8 cellular contexts compared by ENCODE assay signal in the genomic region with DNA sequence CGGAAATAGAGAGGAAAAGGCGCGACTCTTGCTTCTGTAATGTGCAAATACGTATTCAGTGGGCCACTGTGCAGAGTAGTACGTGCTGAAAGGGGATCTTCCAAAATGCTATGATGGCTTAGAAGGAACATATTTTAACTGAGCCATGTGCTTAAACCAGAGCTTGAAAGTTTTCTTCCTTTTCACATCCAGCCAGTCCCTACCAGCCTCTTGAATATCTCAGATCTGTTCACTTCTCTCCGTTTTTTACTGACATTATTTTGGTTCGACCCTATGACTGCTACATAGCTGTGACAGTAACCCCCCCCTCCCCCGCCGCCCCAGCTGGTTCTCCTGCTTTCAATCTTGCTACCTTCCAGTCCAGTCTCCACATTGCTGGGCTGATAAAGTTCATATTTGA. TPM values are rescaled to one million over a fixed set of nuclear protein-coding genes. Genes with fewer than 3 reads are reported as not detected.
DNase-seq lines count a peak whose midpoint lies in the region; ATAC-seq and TF ChIP-seq lines count a peak whose summit lies in the region.

No MANE protein-coding gene starts in this region.

- no peak for ATAC-seq in activated CD8-positive, alpha-beta memory T cell treated with anti-CD3 and anti-CD28 coated beads, Interleukin-2, amount 10 ng/mL, durations not matched to agents 7 days and 5 days
- ATAC-seq in WTC11 (no peak), sciatic nerve (no peak)
- no peak for ATAC-seq in stimulated activated naive CD8-positive, alpha-beta T cell treated with anti-CD3 and anti-CD28 coated beads, Interleukin-15, amount 100 ng/mL, for 72 hours

- H3K27me3 Mint-ChIP-seq in activated CD8-positive, alpha-beta memory T cell treated with anti-CD3 and anti-CD28 coated beads, Interleukin-2, amount 10 ng/mL, durations not matched to agents 7 days and 5 days, result no peaks in the 10 kb centered on the region
- H3K27me3 Mint-ChIP-seq in WTC11 (ENCODE audit: low read depth), result no peaks in the 10 kb centered on the region; the same call in 1 of the 2 replicates
- no peaks in the 10 kb centered on the region for H3K27me3 Mint-ChIP-seq in stimulated activated naive CD8-positive, alpha-beta T cell treated with anti-CD3 and anti-CD28 coated beads, Interleukin-15, amount 100 ng/mL, for 72 hours

- WGBS in hepatocyte (ENCODE audit: low lambda C conversion rate, missing lambda C conversion rate), result 8% methylated on average over 9 of the region's 9 CpGs

- POLR2A ChIA-PET in WTC11 (lab: Charles Lee), result interaction anchor here (0.9 to 3.8 kb wide), 4 partner anchors 12 to 254 kb away, joined by 3 to 46 read pairs (median 15); partner anchors contain the start of genes FAM181B, PCF11 and RAB30

- H3K9me2 ChIP-seq in hepatocyte (replicated peaks; ENCODE audit: insufficient read depth), result no peaks in the 10 kb centered on the region

- H3K79me2 ChIP-seq in hepatocyte, result peaks cover 24% of the 10 kb centered on the region

- H3K9me3 Mint-ChIP-seq in activated CD8-positive, alpha-beta memory T cell treated with anti-CD3 and anti-CD28 coated beads, Interleukin-2, amount 10 ng/mL, durations not matched to agents 7 days and 5 days (ENCODE audit: low read depth), result no peaks in the 10 kb centered on the region
- no peaks in the 10 kb centered on the region for H3K9me3 Mint-ChIP-seq in WTC11
- H3K9me3 Mint-ChIP-seq in stimulated activated naive CD8-positive, alpha-beta T cell treated with anti-CD3 and anti-CD28 coated beads, Interleukin-15, amount 100 ng/mL, for 72 hours, result no peaks in the 10 kb centered on the region

- H3K4me3 Mint-ChIP-seq in activated CD8-positive, alpha-beta memory T cell treated with anti-CD3 and anti-CD28 coated beads, Interleukin-2, amount 10 ng/mL, durations not matched to agents 7 days and 5 days, result peak overlapping the region; percentile 91
- peak overlapping the region; percentile 100 for H3K4me3 Mint-ChIP-seq in WTC11
- peak overlapping the region; percentile 93 to 99 for H3K4me3 Mint-ChIP-seq in stimulated activated naive CD8-positive, alpha-beta T cell treated with anti-CD3 and anti-CD28 coated beads, Interleukin-15, amount 100 ng/mL, for 72 hours

- H3K27ac ChIP-seq in hepatocyte, result no peak overlapping the region

- H2AFZ ChIP-seq in hepatocyte, result no peak overlapping the region

- no peaks in the 10 kb centered on the region for H4K20me1 ChIP-seq in hepatocyte (ENCODE audit: insufficient read depth, poor library complexity, severe bottlenecking)

- peaks cover 54% of the 10 kb centered on the region for H3K4me1 Mint-ChIP-seq in activated CD8-positive, alpha-beta memory T cell treated with anti-CD3 and anti-CD28 coated beads, Interleukin-2, amount 10 ng/mL, durations not matched to agents 7 days and 5 days
- H3K4me1 Mint-ChIP-seq in WTC11, result peaks cover 33% of the 10 kb centered on the region
- H3K4me1 Mint-ChIP-seq in stimulated activated naive CD8-positive, alpha-beta T cell treated with anti-CD3 and anti-CD28 coated beads, Interleukin-15, amount 100 ng/mL, for 72 hours, result peaks cover 60% of the 10 kb centered on the region

- no peaks in the 10 kb centered on the region for H3K36me3 Mint-ChIP-seq in activated CD8-positive, alpha-beta memory T cell treated with anti-CD3 and anti-CD28 coated beads, Interleukin-2, amount 10 ng/mL, durations not matched to agents 7 days and 5 days
- no peaks in the 10 kb centered on the region for H3K36me3 Mint-ChIP-seq in WTC11

- intact Hi-C loops in sciatic nerve (cut with DNase I), result no loop called here

- H3K4me2 ChIP-seq in hepatocyte, result peak overlapping the region; percentile 92

- H3K27ac Mint-ChIP-seq in activated CD8-positive, alpha-beta memory T cell treated with anti-CD3 and anti-CD28 coated beads, Interleukin-2, amount 10 ng/mL, durations not matched to agents 7 days and 5 days, result peak overlapping the region; percentile 99
- H3K27ac Mint-ChIP-seq in WTC11, result peak overlapping the region; percentile 63
- H3K27ac Mint-ChIP-seq in stimulated activated naive CD8-positive, alpha-beta T cell treated with anti-CD3 and anti-CD28 coated beads, Interleukin-15, amount 100 ng/mL, for 72 hours, result peak overlapping the region; percentile 99 to 100

- peaks cover 8% of the 10 kb centered on the region for H3K4me1 ChIP-seq in hepatocyte (ENCODE audit: insufficient read depth)

- TF ChIP-seq CTCF in WTC11 (IDR thresholded peaks at IDR 0.05), result no peak
- no peak for TF ChIP-seq CTCF in hepatocyte (IDR thresholded peaks at IDR 0.05; ENCODE audit: poor library complexity)

- no peak overlapping the region for H3K4me3 ChIP-seq in hepatocyte

- H3K27me3 ChIP-seq in hepatocyte, result no peaks in the 10 kb centered on the region

- CTCF ChIA-PET in activated CD8-positive, alpha-beta memory T cell treated with anti-CD3 and anti-CD28 coated beads, Interleukin-2, amount 10 ng/mL, durations not matched to agents 7 days and 5 days (lab: Charles Lee), result interaction anchor here (0.8 to 5.3 kb wide), 16 partner anchors 10 to 390 kb away, joined by 3 to 43 read pairs (median 4); partner anchors contain the start of genes PCF11 and RAB30
- CTCF ChIA-PET in WTC11 (lab: Charles Lee), result interaction anchor here (1.0 to 3.7 kb wide), 8 partner anchors 24 to 317 kb away, joined by 3 to 85 read pairs (median 4); partner anchors contain the start of genes FAM181B and PCF11

- no peak for DNase-seq in activated CD8-positive, alpha-beta memory T cell treated with anti-CD3 and anti-CD28 coated beads, Interleukin-2, amount 10 ng/mL, durations not matched to agents 7 days and 5 days
- DNase-seq in activated CD8-positive, alpha-beta memory T cell treated with anti-CD3 and anti-CD28 coated beads for 24 hours, result no peak
- DNase-seq in WTC11 (ENCODE audit: low spot score) (no peak), hepatocyte (ENCODE audit: low spot score) (no peak), NCI-H526 treated with DMSO at 0.1 percent for 48 hours (lab: John Stamatoyannopoulos, UW) (no peak), RPMI8226 (no peak), sciatic nerve (ENCODE audit: low spot score) (no peak)
- DNase-seq in stimulated activated naive CD8-positive, alpha-beta T cell treated with anti-CD3 and anti-CD28 coated beads, Interleukin-15, amount 100 ng/mL, for 72 hours, result no peak

- no peaks in the 10 kb centered on the region for H3K36me3 ChIP-seq in hepatocyte (replicated peaks; ENCODE audit: insufficient read depth, low read depth)

- no peaks in the 10 kb centered on the region for H3K9me3 ChIP-seq in hepatocyte (ENCODE audit: low read depth)

TF ChIP-seq in WTC11, 78 proteins besides CTCF, POLR2A, EP300 and RAD21:
- TF ChIP-seq ATF1 (CRISPR knock-in tag; IDR thresholded peaks at IDR 0.05), result no peak
- no peak for TF ChIP-seq NR2C2 (CRISPR knock-in tag; IDR thresholded peaks at IDR 0.05)
TF ChIP-seq in WTC11: peak in this region for 0.

RNA-seq across cellular contexts. Expression of gene DDIAS, which starts 0.6 kb away (rescaled TPM):
- total RNA-seq in activated CD8-positive, alpha-beta memory T cell treated with anti-CD3 and anti-CD28 coated beads, Interleukin-2, amount 10 ng/mL, durations not matched to agents 7 days and 5 days, result 10 to 100 TPM; 12.0 to 16.2 TPM
- total RNA-seq in WTC11 (2021) (21.7 to 28.7 TPM (median 22.0 TPM) in 3 replicates), hepatocyte (2.6 and 2.7 TPM in 2 replicates), sciatic nerve (0.80 TPM)
- 0.88 and 0.92 TPM in 2 replicates for polyA plus RNA-seq in hepatocyte

RNA-seq across cellular contexts. Expression of gene PRCP, which starts 1.9 kb away (rescaled TPM):
- total RNA-seq in activated CD8-positive, alpha-beta memory T cell treated with anti-CD3 and anti-CD28 coated beads, Interleukin-2, amount 10 ng/mL, durations not matched to agents 7 days and 5 days, result 10 to 100 TPM; 17.3 to 21.8 TPM
- total RNA-seq in WTC11 (2021), result 53.9 to 65.1 TPM (median 63.4 TPM) in 3 replicates
- 46.8 and 49.0 TPM in 2 replicates for total RNA-seq in hepatocyte
- 48.3 and 53.0 TPM in 2 replicates for polyA plus RNA-seq in hepatocyte
- 82.7 TPM for total RNA-seq in sciatic nerve
